In the genomic region with DNA sequence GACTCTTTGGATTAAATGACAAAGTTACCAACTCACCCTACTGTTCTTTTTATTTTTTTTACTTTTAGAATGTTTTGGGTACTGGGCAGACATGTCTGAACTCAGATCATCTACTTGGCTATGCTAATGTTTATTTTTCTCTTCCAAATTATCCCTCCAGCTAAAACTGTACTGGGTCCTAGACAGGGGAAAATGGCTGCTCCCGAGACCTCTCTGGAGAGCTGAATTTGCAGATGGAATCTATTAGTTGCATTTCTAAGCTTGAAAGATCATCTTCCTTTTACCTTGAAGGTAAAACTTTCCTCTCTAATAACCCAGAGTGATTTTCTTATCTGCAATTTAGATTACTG, we compare ENCODE assay signal across 16 cellular contexts.
A peak's percentile ranks its signal among the peaks of the same experiment; 100 is the strongest.
DNase-seq lines count a peak whose midpoint lies in the region; TF ChIP-seq lines count a peak whose summit lies in the region.
"Had no signal": no experiment of that assay in that cellular context is flagged by ENCODE, and none has a peak within 500 bp of the region (broad histone marks: within the 10 kb centered on the region; RNA-seq: fewer than 3 reads in every experiment).

No MANE protein-coding gene starts in this region.

- no peak overlapping the region for H2BK15ac ChIP-seq in H9 (ENCODE audit: low read depth, low read length)

- no peak overlapping the region for H3K9ac ChIP-seq in H9 (ENCODE audit: extremely low read depth, insufficient read length, low read length)
- H3K9ac ChIP-seq in endodermal cell (ENCODE audit: extremely low read depth, low read length, poor library complexity, severe bottlenecking), result no peak overlapping the region

- H2BK120ac ChIP-seq in H9 (ENCODE audit: low read depth, low read length, poor library complexity, severe bottlenecking), result no peak overlapping the region

- no peak overlapping the region for H3K56ac ChIP-seq in H9 (ENCODE audit: insufficient read length, low read depth, low read length)

- H2BK20ac ChIP-seq in H9 (ENCODE audit: low read depth, low read length, poor library complexity, severe bottlenecking), result no peak overlapping the region

- no peak overlapping the region for H4K5ac ChIP-seq in H9 (ENCODE audit: insufficient read length, low read depth, low read length)

- H3K36me3 ChIP-seq in SJCRH30, result no peaks in the 10 kb centered on the region
- H3K36me3 ChIP-seq in endodermal cell (ENCODE audit: control insufficient read depth, insufficient read depth, low read length), result no peaks in the 10 kb centered on the region

- no peak overlapping the region for H3K14ac ChIP-seq in H9 (ENCODE audit: insufficient read depth, low read length)

- no peaks in the 10 kb centered on the region for H3K9me3 Mint-ChIP-seq in H9
- no peaks in the 10 kb centered on the region for H3K9me3 Mint-ChIP-seq in endodermal cell
- peaks cover 4% of the 10 kb centered on the region for H3K9me3 Mint-ChIP-seq in osteocyte (ENCODE audit: unreplicated experiment)
- no peaks in the 10 kb centered on the region for H3K9me3 Mint-ChIP-seq in activated naive CD4-positive, alpha-beta T cell treated with anti-CD3 and anti-CD28 coated beads for 36 hours

- CTCF ChIA-PET in activated naive CD4-positive, alpha-beta T cell treated with anti-CD3 and anti-CD28 coated beads for 36 hours (lab: Charles Lee), result no interaction called here

- H4K20me1 ChIP-seq in H9 (ENCODE audit: control insufficient read depth, insufficient read depth, insufficient read length), result no peaks in the 10 kb centered on the region

- WGBS in H9 (ENCODE audit: extremely low coverage, insufficient read length, low lambda C conversion rate), result no CpG with 5 or more reads among the region's 1 CpG
- 84 to 90% methylated on average over 1 of the region's 1 CpG for WGBS in endodermal cell (ENCODE audit: insufficient coverage in 1 of 2, insufficient read length in 1 of 2), 2 experiments

- no peak overlapping the region for H3K18ac ChIP-seq in H9 (ENCODE audit: insufficient read length, low read depth, low read length)

- H3K27me3 ChIP-seq in H9 (ENCODE audit: insufficient read depth, low read length), result no peaks in the 10 kb centered on the region
- no peaks in the 10 kb centered on the region for H3K27me3 ChIP-seq in SJCRH30
- H3K27me3 ChIP-seq in endodermal cell (ENCODE audit: control insufficient read depth, insufficient read depth, low read length, poor library complexity, severe bottlenecking), result no peaks in the 10 kb centered on the region

- H2BK5ac ChIP-seq in H9 (ENCODE audit: insufficient read length, low read length), result no peak overlapping the region

- H2AFZ ChIP-seq in H9 (ENCODE audit: low read length), result no peak overlapping the region

- H3K4me1 Mint-ChIP-seq in H9, result peaks cover 50 to 67% of the 10 kb centered on the region in 2 experiments
- peaks cover 67% of the 10 kb centered on the region for H3K4me1 Mint-ChIP-seq in endodermal cell
- peaks cover 24% of the 10 kb centered on the region for H3K4me1 Mint-ChIP-seq in osteocyte (ENCODE audit: unreplicated experiment)
- H3K4me1 Mint-ChIP-seq in activated naive CD4-positive, alpha-beta T cell treated with anti-CD3 and anti-CD28 coated beads for 36 hours (ENCODE audit: low read depth), result no peaks in the 10 kb centered on the region

- no peak overlapping the region for H2BK12ac ChIP-seq in H9 (ENCODE audit: insufficient read length, low read depth, low read length)

- H3K9me3 ChIP-seq in H9 (ENCODE audit: control insufficient read depth, low read depth, low read length), result no peaks in the 10 kb centered on the region
- H3K9me3 ChIP-seq in SJCRH30 (replicated peaks), result 0 out of 2 replicates have a peak, but pooled peaks cover 3% of the 10 kb centered on the region
- H3K9me3 ChIP-seq in endodermal cell (ENCODE audit: control insufficient read depth, low read length), result no peaks in the 10 kb centered on the region

- no peak overlapping the region for H3K27ac ChIP-seq in H9 (ENCODE audit: insufficient read length, low read depth, low read length)
- peak overlapping the region; percentile 88 for H3K27ac ChIP-seq in SJCRH30
- no peak overlapping the region for H3K27ac ChIP-seq in endodermal cell (ENCODE audit: low read depth, low read length)

- no peaks in the 10 kb centered on the region for H3K23me2 ChIP-seq in H9 (ENCODE audit: insufficient read length, low read depth, low read length, poor library complexity, severe bottlenecking)

- H3K4me3 Mint-ChIP-seq in H9 (no peak overlapping the region), endodermal cell (peak overlapping the region; percentile 52), osteocyte (ENCODE audit: unreplicated experiment) (no peak overlapping the region)
- no peak overlapping the region for H3K4me3 Mint-ChIP-seq in activated naive CD4-positive, alpha-beta T cell treated with anti-CD3 and anti-CD28 coated beads for 36 hours

- H3K4me1 ChIP-seq in H9 (ENCODE audit: insufficient read depth, low read length), result peaks cover 13% of the 10 kb centered on the region
- peaks cover 23% of the 10 kb centered on the region for H3K4me1 ChIP-seq in SJCRH30
- H3K4me1 ChIP-seq in endodermal cell (ENCODE audit: control insufficient read depth, insufficient read depth, low read length), result peaks cover 15% of the 10 kb centered on the region

- TF ChIP-seq CTCF in H9 (conservative IDR thresholded peaks at IDR 0.05) (no peak), endodermal cell (conservative IDR thresholded peaks at IDR 0.05) (no peak), osteocyte (IDR thresholded peaks at IDR 0.05) (no peak), GM10266 (IDR thresholded peaks at IDR 0.05; ENCODE audit: control insufficient read depth, insufficient read depth, low read depth, missing control alignments) (no peak)

- no peak overlapping the region for H3K4me2 ChIP-seq in H9 (ENCODE audit: insufficient read depth, insufficient read length, low read length)

- H3K4ac ChIP-seq in H9 (ENCODE audit: low read depth, low read length), result no peak overlapping the region

- H3K79me1 ChIP-seq in H9 (ENCODE audit: insufficient read depth, low read depth, low read length, poor library complexity, severe bottlenecking), result no peaks in the 10 kb centered on the region

- intact Hi-C loops in activated naive CD4-positive, alpha-beta T cell treated with anti-CD3 and anti-CD28 coated beads for 36 hours (cut with micrococcal nuclease), result no loop called here

- no peak overlapping the region for H3K4me3 ChIP-seq in SJCRH30
- H3K4me3 ChIP-seq in endodermal cell (ENCODE audit: low read length), result no peak overlapping the region

- H3K36me3 Mint-ChIP-seq in H9 (ENCODE audit: insufficient read depth in 1 of 3, low read depth in 3 of 3), result 0 out of 7 replicates have a peak, but pooled peaks cover 0 to 2% (median 0%) of the 10 kb centered on the region in 3 experiments
- H3K36me3 Mint-ChIP-seq in endodermal cell (ENCODE audit: low read depth), result no peaks in the 10 kb centered on the region
- no peaks in the 10 kb centered on the region for H3K36me3 Mint-ChIP-seq in osteocyte (ENCODE audit: unreplicated experiment)
- no peaks in the 10 kb centered on the region for H3K36me3 Mint-ChIP-seq in activated naive CD4-positive, alpha-beta T cell treated with anti-CD3 and anti-CD28 coated beads for 36 hours (ENCODE audit: low read depth)

- no peak overlapping the region for H3T11ph ChIP-seq in H9 (ENCODE audit: low read length)

- no peaks in the 10 kb centered on the region for H3K79me2 ChIP-seq in H9 (ENCODE audit: insufficient read depth, low read length)

- no peak overlapping the region for H4K8ac ChIP-seq in H9 (replicated peaks; ENCODE audit: insufficient read length, low read depth, low read length)

- H3K27me3 Mint-ChIP-seq in H9 (ENCODE audit: low read depth) (no peaks in the 10 kb centered on the region), endodermal cell (ENCODE audit: insufficient read depth) (no peaks in the 10 kb centered on the region), osteocyte (ENCODE audit: unreplicated experiment) (peaks cover 7% of the 10 kb centered on the region)
- peaks cover 2% of the 10 kb centered on the region for H3K27me3 Mint-ChIP-seq in activated naive CD4-positive, alpha-beta T cell treated with anti-CD3 and anti-CD28 coated beads for 36 hours (ENCODE audit: low read depth)

- H4K91ac ChIP-seq in H9 (ENCODE audit: insufficient read length, low read depth, low read length), result no peak overlapping the region

- no peak overlapping the region for H3K23ac ChIP-seq in H9 (ENCODE audit: insufficient read length, low read depth, low read length)

- no peak overlapping the region for H2AK5ac ChIP-seq in H9 (ENCODE audit: insufficient read length, low read length)

- H3K27ac Mint-ChIP-seq in H9 (peak overlapping the region in 2 of 3 experiments; percentile 5 to 97; a peak in 2 of 7 replicates), endodermal cell (peak overlapping the region; percentile 88), osteocyte (ENCODE audit: unreplicated experiment) (peak overlapping the region; percentile 49)
- no peak overlapping the region for H3K27ac Mint-ChIP-seq in activated naive CD4-positive, alpha-beta T cell treated with anti-CD3 and anti-CD28 coated beads for 36 hours

- no peak for DNase-seq in H9
- DNase-seq in SJCRH30, result no peak
- DNase-seq in endodermal cell, result no peak
- DNase-seq in osteocyte (ENCODE audit: extremely low spot score, unreplicated experiment), result no peak
- DNase-seq in NCI-H1105 (lab: John Stamatoyannopoulos, UW), result no peak
- no peak for DNase-seq in activated naive CD4-positive, alpha-beta T cell treated with anti-CD3 and anti-CD28 coated beads for 36 hours
- DNase-seq in GM10266 (ENCODE audit: extremely low spot score), result no peak
- no peak for DNase-seq in AG08395 (ENCODE audit: low spot score)
- DNase-seq: ACHN, COR-L47, DMS53, HCEC 1CT, KG1, NCI-H146, NCI-H2081, NCI-H82 had no signal
